ENCODE assay signal across 21 cellular contexts in the genomic region with DNA sequence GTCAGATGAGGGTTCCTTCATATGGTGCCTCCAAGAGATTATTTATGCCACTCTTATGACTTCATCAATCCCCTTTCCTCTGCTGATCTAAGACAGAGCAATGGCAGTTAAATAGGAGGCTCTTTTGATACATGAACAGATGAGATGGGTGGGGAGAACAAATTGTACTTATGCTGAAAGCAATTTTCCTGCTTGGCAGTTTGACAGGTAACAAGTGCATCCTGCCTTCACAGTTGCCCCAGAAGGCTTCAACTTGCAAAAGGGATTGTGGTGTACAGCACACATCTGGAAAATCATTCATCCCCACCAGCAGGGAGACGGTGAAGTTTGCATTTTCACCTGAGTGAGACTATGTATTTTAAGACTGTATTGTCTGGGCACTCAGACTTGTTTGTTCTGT. TPM values are rescaled to one million over a fixed set of nuclear protein-coding genes. Genes with fewer than 3 reads are reported as not detected.
DNase-seq lines count a peak whose midpoint lies in the region; ATAC-seq, FAIRE-seq and TF ChIP-seq lines count a peak whose summit lies in the region.
"Had no signal": no experiment of that assay in that cellular context is flagged by ENCODE, and none has a peak within 500 bp of the region (broad histone marks: within the 10 kb centered on the region; RNA-seq: fewer than 3 reads in every experiment).

No MANE protein-coding gene starts in this region.

- H3K9me3 ChIP-seq in left ventricle myocardium inferior (replicated peaks) (no peaks in the 10 kb centered on the region), small intestine (ENCODE audit: control insufficient read depth, low read depth) (no peaks in the 10 kb centered on the region), H9 (ENCODE audit: control insufficient read depth, low read depth, low read length) (no peaks in the 10 kb centered on the region), HAP-1 (no peaks in the 10 kb centered on the region; the same call in 1 of the 2 replicates)
- H3K9me3 ChIP-seq: BLaER1 treated with 17β-estradiol and CSF1 and Interleukin-3, amounts not matched to agents 10 nM and 100 nM; SJSA1 had no signal

- H3K27me3 ChIP-seq in left ventricle myocardium inferior (ENCODE audit: low read depth): no peaks in the 10 kb centered on the region
- no peaks in the 10 kb centered on the region for H3K27me3 ChIP-seq in small intestine (ENCODE audit: control insufficient read depth in 2 of 2, insufficient read depth in 2 of 2, low read length in 2 of 2)
- no peaks in the 10 kb centered on the region for H3K27me3 ChIP-seq in H9 (ENCODE audit: insufficient read depth, low read length)
- peaks cover 12% of the 10 kb centered on the region; the same call in 1 of the 2 replicates for H3K27me3 ChIP-seq in HAP-1 (ENCODE audit: low read depth)
- H3K27me3 ChIP-seq: BLaER1 treated with 17β-estradiol and CSF1 and Interleukin-3, amounts not matched to agents 10 nM and 100 nM; SJSA1 had no signal

- no peaks in the 10 kb centered on the region for H4K20me1 ChIP-seq in H9 (ENCODE audit: control insufficient read depth, insufficient read depth, insufficient read length)
- H4K20me1 ChIP-seq: BLaER1 treated with 17β-estradiol and CSF1 and Interleukin-3, amounts not matched to agents 10 nM and 100 nM had no signal

- no peak overlapping the region for H3K9ac ChIP-seq in H9 (ENCODE audit: extremely low read depth, insufficient read length, low read length)
- H3K9ac ChIP-seq: BLaER1 treated with 17β-estradiol and CSF1 and Interleukin-3, amounts not matched to agents 10 nM and 100 nM had no signal

- no peak overlapping the region for H3K27ac Mint-ChIP-seq in H9
- H3K27ac Mint-ChIP-seq: CD8-positive, alpha-beta T cell; T-helper 1 cell treated with Interleukin-12 subunit alpha and Interleukin-12 subunit beta and Interleukin-4 antibody, amounts not matched to agents 30 μg/mL and 1 μg/mL, for 36 hours had no signal

- no peak overlapping the region for H4K91ac ChIP-seq in H9 (ENCODE audit: insufficient read length, low read depth, low read length)

- in situ Hi-C loops in HAP-1 (cut with MboI; ENCODE audit: low sequenced_read_pairs): no loop called here

- no peak overlapping the region for H4K5ac ChIP-seq in H9 (ENCODE audit: insufficient read length, low read depth, low read length)

- DNase-seq in DMS 273 (lab: John Stamatoyannopoulos, UW; ENCODE audit: unreplicated experiment): peak; percentile 9
- no peak for DNase-seq in DMS 273 treated with DMSO at 0.1 percent for 48 hours (lab: John Stamatoyannopoulos, UW)
- no peak for DNase-seq in left ventricle myocardium inferior
- DNase-seq in left cardiac atrium: no peak
- DNase-seq in NCI-H69 (lab: John Stamatoyannopoulos, UW): peak; percentile 15
- DNase-seq in small intestine: peak; percentile 3
- DNase-seq in H9: no peak
- no peak for DNase-seq in HAP-1 (ENCODE audit: low spot score in 2 of 2)
- DNase-seq: 8988T; CD8-positive, alpha-beta T cell; EL; IMR-90; Karpas-422; NCI-H1436 treated with DMSO at 0.1 percent for 48 hours; NK-92 treated with Interleukin-12 subunit alpha and Interleukin-12 subunit beta, amount 100 ng/mL, for 24 hours had no signal

- peaks cover 10% of the 10 kb centered on the region for H3K27me3 Mint-ChIP-seq in H9 (ENCODE audit: low read depth)

- H3K36me3 Mint-ChIP-seq in H9 (ENCODE audit: insufficient read depth in 1 of 3, low read depth in 3 of 3): no peaks in the 10 kb centered on the region
- H3K36me3 Mint-ChIP-seq: CD8-positive, alpha-beta T cell had no signal

- TF ChIP-seq CTCF in left ventricle myocardium inferior (IDR thresholded peaks at IDR 0.05; ENCODE audit: borderline replicate concordance): no peak
- TF ChIP-seq CTCF in H9 (conservative IDR thresholded peaks at IDR 0.05): no peak

- no peak overlapping the region for H3K4me3 Mint-ChIP-seq in H9
- H3K4me3 Mint-ChIP-seq: CD8-positive, alpha-beta T cell; T-helper 1 cell treated with Interleukin-12 subunit alpha and Interleukin-12 subunit beta and Interleukin-4 antibody, amounts not matched to agents 30 μg/mL and 1 μg/mL, for 36 hours had no signal

- 71 to 87% (median 72%) methylated on average over 1 of the region's 1 CpG for WGBS in small intestine, 3 donors
- WGBS in H9 (ENCODE audit: extremely low coverage, insufficient read length, low lambda C conversion rate): no CpG with 5 or more reads among the region's 1 CpG

- no peaks in the 10 kb centered on the region for H3K79me1 ChIP-seq in H9 (ENCODE audit: insufficient read depth, low read depth, low read length, poor library complexity, severe bottlenecking)

- H3T11ph ChIP-seq in H9 (ENCODE audit: low read length): no peak overlapping the region

- no peak for ATAC-seq in left cardiac atrium
- ATAC-seq: CD8-positive, alpha-beta T cell; Panc1 had no signal

- H2AK5ac ChIP-seq in H9 (ENCODE audit: insufficient read length, low read length): no peak overlapping the region

- intact Hi-C loops in left ventricle myocardium inferior (cut with micrococcal nuclease) (no loop called here), left cardiac atrium (cut with DNase I) (no loop called here)

- H2BK20ac ChIP-seq in H9 (ENCODE audit: low read depth, low read length, poor library complexity, severe bottlenecking): no peak overlapping the region

- H3K9me3 Mint-ChIP-seq in H9: no peaks in the 10 kb centered on the region
- H3K9me3 Mint-ChIP-seq: CD8-positive, alpha-beta T cell; T-helper 1 cell treated with Interleukin-12 subunit alpha and Interleukin-12 subunit beta and Interleukin-4 antibody, amounts not matched to agents 30 μg/mL and 1 μg/mL, for 36 hours had no signal

- H2AFZ ChIP-seq in H9 (ENCODE audit: low read length): no peak overlapping the region

- H3K4ac ChIP-seq in H9 (ENCODE audit: low read depth, low read length): no peak overlapping the region

- no peaks in the 10 kb centered on the region for H3K79me2 ChIP-seq in H9 (ENCODE audit: insufficient read depth, low read length)

- no peak overlapping the region for H2BK15ac ChIP-seq in H9 (ENCODE audit: low read depth, low read length)

- H3K36me3 ChIP-seq in left ventricle myocardium inferior: no peaks in the 10 kb centered on the region
- no peaks in the 10 kb centered on the region for H3K36me3 ChIP-seq in small intestine (ENCODE audit: control insufficient read depth in 2 of 2, insufficient read depth in 2 of 2, low read length in 2 of 2)
- no peaks in the 10 kb centered on the region for H3K36me3 ChIP-seq in HAP-1 (replicated peaks)
- H3K36me3 ChIP-seq: BLaER1 treated with 17β-estradiol and CSF1 and Interleukin-3, amounts not matched to agents 10 nM and 100 nM; SJSA1 had no signal

- H3K56ac ChIP-seq in H9 (ENCODE audit: insufficient read length, low read depth, low read length): no peak overlapping the region

- no peak overlapping the region for H3K18ac ChIP-seq in H9 (ENCODE audit: insufficient read length, low read depth, low read length)

- no peak overlapping the region for H4K8ac ChIP-seq in H9 (replicated peaks; ENCODE audit: insufficient read length, low read depth, low read length)

- H3K4me3 ChIP-seq in left ventricle myocardium inferior: no peak overlapping the region
- H3K4me3 ChIP-seq in small intestine (ENCODE audit: low read depth in 1 of 2, low read length in 2 of 2): no peak overlapping the region
- H3K4me3 ChIP-seq in HAP-1: no peak overlapping the region
- H3K4me3 ChIP-seq: BLaER1 treated with 17β-estradiol and CSF1 and Interleukin-3, amounts not matched to agents 10 nM and 100 nM; SJSA1 had no signal

- H2BK12ac ChIP-seq in H9 (ENCODE audit: insufficient read length, low read depth, low read length): no peak overlapping the region

- H3K4me1 ChIP-seq in left ventricle myocardium inferior (peaks cover 20% of the 10 kb centered on the region), small intestine (ENCODE audit: control insufficient read depth in 2 of 2, insufficient read depth in 1 of 2, low read depth in 1 of 2, low read length in 1 of 2) (no peaks in the 10 kb centered on the region), H9 (ENCODE audit: insufficient read depth, low read length) (no peaks in the 10 kb centered on the region), HAP-1 (no peaks in the 10 kb centered on the region)
- H3K4me1 ChIP-seq: BLaER1 treated with 17β-estradiol and CSF1 and Interleukin-3, amounts not matched to agents 10 nM and 100 nM; SJSA1 had no signal

- H3K4me2 ChIP-seq in H9 (ENCODE audit: insufficient read depth, insufficient read length, low read length): no peak overlapping the region
- H3K4me2 ChIP-seq: BLaER1 treated with 17β-estradiol and CSF1 and Interleukin-3, amounts not matched to agents 10 nM and 100 nM had no signal

- peaks cover 3 to 6% of the 10 kb centered on the region in 2 experiments; a peak in 3 of 4 replicates for H3K4me1 Mint-ChIP-seq in H9

- H2BK120ac ChIP-seq in H9 (ENCODE audit: low read depth, low read length, poor library complexity, severe bottlenecking): no peak overlapping the region

- no peak for FAIRE-seq in small intestine (lab: Jason Lieb, UNC)
- FAIRE-seq: H1 had no signal

- H3K23me2 ChIP-seq in H9 (ENCODE audit: insufficient read length, low read depth, low read length, poor library complexity, severe bottlenecking): no peaks in the 10 kb centered on the region

- H3K23ac ChIP-seq in H9 (ENCODE audit: insufficient read length, low read depth, low read length): no peak overlapping the region

- H3K27ac ChIP-seq in left ventricle myocardium inferior (replicated peaks): peak overlapping the region; percentile 56
- H3K27ac ChIP-seq in small intestine (ENCODE audit: low read depth in 1 of 2, low read length in 1 of 2): no peak overlapping the region
- H3K27ac ChIP-seq in H9 (ENCODE audit: insufficient read length, low read depth, low read length): no peak overlapping the region
- H3K27ac ChIP-seq: BLaER1 treated with 17β-estradiol and CSF1 and Interleukin-3, amounts not matched to agents 10 nM and 100 nM; SJSA1 had no signal

- no peak overlapping the region for H3K14ac ChIP-seq in H9 (ENCODE audit: insufficient read depth, low read length)

- H2BK5ac ChIP-seq in H9 (ENCODE audit: insufficient read length, low read length): no peak overlapping the region

RNA-seq across cellular contexts. Expression of a gene that starts 27.3 kb away (rescaled TPM):
- 0.11 TPM for total RNA-seq in left ventricle myocardium inferior
- under 1 TPM; 0.10 to 0.29 TPM for total RNA-seq in left cardiac atrium
- 1 to 10 TPM in 1 of 3 donors, under 1 TPM in 1, not detected in 1; 0.22 to 4.2 TPM for polyA plus RNA-seq in small intestine
- total RNA-seq in H9 (2021): 0.18 TPM in 1 of 2 replicates, not detected in the other
- total RNA-seq: CD8-positive, alpha-beta T cell; IMR-90; NCI-H460; SJSA1 had no signal
- polyA plus RNA-seq: IMR-90 had no signal

RNA-seq across cellular contexts. Expression of a gene that starts 42.9 kb away (rescaled TPM):
- 901 TPM for total RNA-seq in left ventricle myocardium inferior
- total RNA-seq in left cardiac atrium: 1,000 to 10,000 TPM; 1,044 to 1,097 TPM
- 1,000 to 10,000 TPM; 1,014 to 1,543 (median 1,283) TPM for polyA plus RNA-seq in small intestine
- 2,490 and 2,505 TPM in 2 replicates for total RNA-seq in H9 (2021)

Comparison
In these comparisons a context has a peak if more than half of its experiments do, and no peak if none do; other contexts are left out.
1. DNase-seq: peak in DMS 273 (single experiment), NCI-H69 (single experiment) and small intestine (single experiment); none in DMS 273 treated with DMSO at 0.1 percent for 48 hours (single experiment), left ventricle myocardium inferior (single experiment), left cardiac atrium (single experiment), H9 (single experiment) and HAP-1 (0 of 2).